14 cellular contexts compared by ENCODE assay signal in genomic region chr2:12603781-12604180, GRCh38.
A peak's percentile ranks its signal among the peaks of the same experiment; 100 is the strongest.
DNase-seq lines count a peak whose midpoint lies in the region; TF ChIP-seq lines count a peak whose summit lies in the region.
"Had no signal": no experiment of that assay in that cellular context is flagged by ENCODE, and none has a peak within 500 bp of the region (broad histone marks: within the 10 kb centered on the region; RNA-seq: fewer than 3 reads in every experiment).

No MANE protein-coding gene starts in this region.

- H3K9me3 ChIP-seq in HEK293 (ENCODE audit: control insufficient read depth, insufficient read depth, low read depth, low read length) (no peaks in the 10 kb centered on the region), endodermal cell (ENCODE audit: control insufficient read depth, low read length) (no peaks in the 10 kb centered on the region)
- H3K9me3 ChIP-seq: BE2C, Caco-2 had no signal

- TF ChIP-seq CTCF in HEK293 (tag by site-specific recombination; IDR thresholded peaks at IDR 0.05) (no peak), fibroblast of pulmonary artery (IDR thresholded peaks at IDR 0.05; ENCODE audit: low read length, missing control alignments) (no peak), endodermal cell (conservative IDR thresholded peaks at IDR 0.05) (no peak)

- H3K4me3 Mint-ChIP-seq in endodermal cell: no peak overlapping the region
- H3K4me3 Mint-ChIP-seq: CD14-positive monocyte; CD8-positive, alpha-beta memory T cell had no signal

- peaks cover 22% of the 10 kb centered on the region for H3K4me1 Mint-ChIP-seq in endodermal cell

- H3K4me3 ChIP-seq in HEK293 (ENCODE audit: low read depth, low read length) (no peak overlapping the region), fibroblast of pulmonary artery (replicated peaks; ENCODE audit: low read depth, low read length) (no peak overlapping the region), endodermal cell (ENCODE audit: low read length) (no peak overlapping the region)

- no peaks in the 10 kb centered on the region for H3K27me3 Mint-ChIP-seq in endodermal cell (ENCODE audit: insufficient read depth)
- H3K27me3 Mint-ChIP-seq: CD8-positive, alpha-beta memory T cell had no signal

- WGBS in endodermal cell (ENCODE audit: insufficient coverage in 1 of 2, insufficient read length in 1 of 2), 2 experiments: 98 to 100% methylated on average over 1 of the region's 1 CpG

- in situ Hi-C loops in ACHN (cut with HindIII; ENCODE audit: low pct_ligation_motif_present, low pct_unique_long_range_greater_than_20kb, low sequenced_read_pairs): no loop called here

- CTCF ChIA-PET in HEK293 (lab: Yijun Ruan, JAX): interaction anchor here (0.6 kb wide), 1 partner anchor 1153 kb away, joined by 3 read pairs; no protein-coding TSS in a partner anchor

- H3K4me1 ChIP-seq in HEK293 (ENCODE audit: control insufficient read depth, insufficient read depth, low read length): peaks cover 3% of the 10 kb centered on the region; the same call in 1 of the 2 replicates
- no peaks in the 10 kb centered on the region for H3K4me1 ChIP-seq in endodermal cell (ENCODE audit: control insufficient read depth, insufficient read depth, low read length)
- H3K4me1 ChIP-seq: Caco-2 had no signal

- no peaks in the 10 kb centered on the region for H3K9me3 Mint-ChIP-seq in endodermal cell
- H3K9me3 Mint-ChIP-seq: CD8-positive, alpha-beta memory T cell had no signal

- H3K27ac Mint-ChIP-seq in endodermal cell: no peak overlapping the region
- H3K27ac Mint-ChIP-seq: CD14-positive monocyte had no signal

- no peaks in the 10 kb centered on the region for H3K27me3 ChIP-seq in endodermal cell (ENCODE audit: control insufficient read depth, insufficient read depth, low read length, poor library complexity, severe bottlenecking)
- H3K27me3 ChIP-seq: BE2C had no signal

- no peak overlapping the region for H3K27ac ChIP-seq in HEK293 (ENCODE audit: extremely low read depth, low read depth, low read length)
- H3K27ac ChIP-seq in endodermal cell (ENCODE audit: low read depth, low read length): no peak overlapping the region

- no peaks in the 10 kb centered on the region for H3K36me3 ChIP-seq in HEK293 (ENCODE audit: control insufficient read depth in 2 of 2, insufficient read depth in 1 of 2, low read length in 2 of 2)
- no peaks in the 10 kb centered on the region for H3K36me3 ChIP-seq in endodermal cell (ENCODE audit: control insufficient read depth, insufficient read depth, low read length)
- H3K36me3 ChIP-seq: BE2C had no signal

- POLR2A ChIA-PET in HEK293 (lab: Yijun Ruan, JAX): no interaction called here

- H3K9ac ChIP-seq in endodermal cell (ENCODE audit: extremely low read depth, low read length, poor library complexity, severe bottlenecking): no peak overlapping the region

- H3K36me3 Mint-ChIP-seq in endodermal cell (ENCODE audit: low read depth): no peaks in the 10 kb centered on the region
- H3K36me3 Mint-ChIP-seq: CD14-positive monocyte had no signal

- DNase-seq in A172 (ENCODE audit: low spot score) (peak; percentile 4), fibroblast of pulmonary artery (ENCODE audit: low read depth) (peak; percentile 28), renal cortical epithelial cell (ENCODE audit: low read depth) (peak; percentile 9), endodermal cell (no peak), ACHN (no peak), NCI-H2107 (lab: John Stamatoyannopoulos, UW) (no peak)
- DNase-seq: BE2C; Caco-2; CD8-positive, alpha-beta memory T cell; DND-41; GDM1; IMR-90 had no signal

TF ChIP-seq in HEK293, 187 proteins besides CTCF, POLR2A, EP300 and RAD21:
- TF ChIP-seq PRDM10 (tag by site-specific recombination; IDR thresholded peaks at IDR 0.05) (no peak), ZBTB21 (tag by site-specific recombination; IDR thresholded peaks at IDR 0.05) (no peak), ZNF624 (tag by site-specific recombination; IDR thresholded peaks at IDR 0.05) (no peak), HIC1 (tag by site-specific recombination; IDR thresholded peaks at IDR 0.05) (no peak), ZNF571 (tag by site-specific recombination; IDR thresholded peaks at IDR 0.05) (no peak), ZNF157 (tag by site-specific recombination; IDR thresholded peaks at IDR 0.05) (no peak), REST (tag by site-specific recombination; IDR thresholded peaks at IDR 0.05) (peak; percentile 45; the same call in 1 of the 2 replicates)

Comparison
In these comparisons a context has a peak if more than half of its experiments do, and no peak if none do; other contexts are left out.
1. DNase-seq: peak in A172 (single experiment), fibroblast of pulmonary artery (single experiment) and renal cortical epithelial cell (single experiment); none in endodermal cell (single experiment), ACHN (single experiment) and NCI-H2107 (single experiment).